26 cellular contexts compared by ENCODE assay signal in genomic region chrX:110667706-110668105, GRCh38.
DNase-seq lines count a peak whose midpoint lies in the region; TF ChIP-seq lines count a peak whose summit lies in the region.
"Had no signal": no experiment of that assay in that cellular context is flagged by ENCODE, and none has a peak within 500 bp of the region (broad histone marks: within the 10 kb centered on the region; RNA-seq: fewer than 3 reads in every experiment).

No MANE protein-coding gene starts in this region.

- no peak overlapping the region for H3K56ac ChIP-seq in H9 (ENCODE audit: insufficient read length, low read depth, low read length)

- H3K23me2 ChIP-seq in H9 (ENCODE audit: insufficient read length, low read depth, low read length, poor library complexity, severe bottlenecking), result no peaks in the 10 kb centered on the region

- H3K27ac Mint-ChIP-seq in H9 (peak overlapping the region; percentile 97 to 99 (median 98)), type B pancreatic cell (peak overlapping the region; percentile 76)
- H3K27ac Mint-ChIP-seq: activated CD8-positive, alpha-beta T cell treated with anti-CD3 and anti-CD28 coated beads for 36 hours; HFFc6; IgD-negative memory B cell had no signal

- TF ChIP-seq CTCF in H9 (conservative IDR thresholded peaks at IDR 0.05), result no peak
- no peak for TF ChIP-seq CTCF in type B pancreatic cell (conservative IDR thresholded peaks at IDR 0.05)
- no peak for TF ChIP-seq CTCF in GM13977 (IDR thresholded peaks at IDR 0.05; ENCODE audit: extremely low read depth, insufficient read depth, missing control alignments)

- no peak overlapping the region for H2BK15ac ChIP-seq in H9 (ENCODE audit: low read depth, low read length)

- H3K79me1 ChIP-seq in H9 (ENCODE audit: insufficient read depth, low read depth, low read length, poor library complexity, severe bottlenecking), result no peaks in the 10 kb centered on the region

- no peak overlapping the region for H2AFZ ChIP-seq in H9 (ENCODE audit: low read length)

- peak overlapping the region; percentile 40 for H3K27ac ChIP-seq in H9 (ENCODE audit: insufficient read length, low read depth, low read length)
- H3K27ac ChIP-seq: dorsolateral prefrontal cortex had no signal

- no peak overlapping the region for H2AK5ac ChIP-seq in H9 (ENCODE audit: insufficient read length, low read length)

- H3K9ac ChIP-seq in H9 (ENCODE audit: extremely low read depth, insufficient read length, low read length), result no peak overlapping the region

- H3K9me3 Mint-ChIP-seq in H9 (no peaks in the 10 kb centered on the region), type B pancreatic cell (no peaks in the 10 kb centered on the region)
- H3K9me3 Mint-ChIP-seq: activated CD8-positive, alpha-beta T cell treated with anti-CD3 and anti-CD28 coated beads for 36 hours; HFFc6 had no signal

- H4K20me1 ChIP-seq in H9 (ENCODE audit: control insufficient read depth, insufficient read depth, insufficient read length), result no peaks in the 10 kb centered on the region

- in situ Hi-C loops in GM13977 (cut with MboI; ENCODE audit: low pct_unique_long_range_greater_than_20kb, low sequenced_read_pairs, unreplicated experiment), result no loop called here

- H3K9me3 ChIP-seq in H9 (ENCODE audit: control insufficient read depth, low read depth, low read length), result no peaks in the 10 kb centered on the region

- H3K23ac ChIP-seq in H9 (ENCODE audit: insufficient read length, low read depth, low read length), result no peak overlapping the region

- WGBS in H9 (ENCODE audit: extremely low coverage, insufficient read length, low lambda C conversion rate), result no CpG with 5 or more reads among the region's 6 CpGs

- H3K4me3 Mint-ChIP-seq in H9, result peak overlapping the region in 1 of 2 experiments; percentile 49; a peak in 1 of 5 replicates
- peak overlapping the region; percentile 44 for H3K4me3 Mint-ChIP-seq in type B pancreatic cell
- H3K4me3 Mint-ChIP-seq: activated CD8-positive, alpha-beta T cell treated with anti-CD3 and anti-CD28 coated beads for 36 hours; central memory CD8-positive, alpha-beta T cell; HFFc6; IgD-negative memory B cell had no signal

- H4K5ac ChIP-seq in H9 (ENCODE audit: insufficient read length, low read depth, low read length), result peak overlapping the region; percentile 45

- no peak overlapping the region for H2BK5ac ChIP-seq in H9 (ENCODE audit: insufficient read length, low read length)

- H2BK12ac ChIP-seq in H9 (ENCODE audit: insufficient read length, low read depth, low read length), result no peak overlapping the region

- DNase-seq in H9 (peak; percentile 88), astrocyte of the hippocampus (ENCODE audit: low read depth, low spot score) (peak; percentile 25), islet precursor cell (peak; percentile 83), type B pancreatic cell (ENCODE audit: extremely low spot score, unreplicated experiment) (no peak), GM13977 (ENCODE audit: low spot score) (no peak), HuH-7.5 (ENCODE audit: low spot score) (no peak), NCI-H1436 (lab: John Stamatoyannopoulos, UW) (no peak)
- DNase-seq: activated CD8-positive, alpha-beta T cell treated with anti-CD3 and anti-CD28 coated beads for 36 hours; activated naive CD4-positive, alpha-beta T cell treated with Interleukin-2 at 50 U/mL for 16 hours; activated T-cell treated with anti-CD3 and anti-CD28 coated beads, Interleukin-2, amount 50 U/mL, for 1 hour; DND-41; dorsolateral prefrontal cortex; foreskin melanocyte; HFFc6; hypothalamus; left ventricle myocardium superior; NCI-H1417 treated with DMSO at 0.1 percent for 48 hours; NCI-H774; occipital lobe; OCI-M1; retina; SHP77 treated with DMSO at 0.1 percent for 48 hours; T-helper 1 cell; trophoblast cell had no signal

- H3T11ph ChIP-seq in H9 (ENCODE audit: low read length), result peak overlapping the region; percentile 86

- H3K4me1 Mint-ChIP-seq in H9 (peaks cover 21 to 25% of the 10 kb centered on the region in 2 experiments), type B pancreatic cell (ENCODE audit: unreplicated experiment) (peaks cover 4% of the 10 kb centered on the region)
- H3K4me1 Mint-ChIP-seq: central memory CD8-positive, alpha-beta T cell had no signal

- H4K8ac ChIP-seq in H9 (replicated peaks; ENCODE audit: insufficient read length, low read depth, low read length), result no peak overlapping the region

- H3K4ac ChIP-seq in H9 (ENCODE audit: low read depth, low read length), result no peak overlapping the region; the same call in 1 of the 2 replicates

- H2BK20ac ChIP-seq in H9 (ENCODE audit: low read depth, low read length, poor library complexity, severe bottlenecking), result peak overlapping the region; percentile 97

- peaks cover 4% of the 10 kb centered on the region; the same call in 1 of the 2 replicates for H3K4me1 ChIP-seq in H9 (ENCODE audit: insufficient read depth, low read length)

- peaks cover 0 to 5% (median 3%) of the 10 kb centered on the region in 3 experiments; a peak in 5 of 7 replicates for H3K36me3 Mint-ChIP-seq in H9 (ENCODE audit: insufficient read depth in 1 of 3, low read depth in 3 of 3)
- no peaks in the 10 kb centered on the region for H3K36me3 Mint-ChIP-seq in type B pancreatic cell
- H3K36me3 Mint-ChIP-seq: IgD-negative memory B cell had no signal

- no peak overlapping the region for H4K91ac ChIP-seq in H9 (ENCODE audit: insufficient read length, low read depth, low read length)

- H3K27me3 ChIP-seq in H9 (ENCODE audit: insufficient read depth, low read length), result no peaks in the 10 kb centered on the region

- peak overlapping the region; percentile 33; the same call in 1 of the 2 replicates for H3K14ac ChIP-seq in H9 (ENCODE audit: insufficient read depth, low read length)

- H2BK120ac ChIP-seq in H9 (ENCODE audit: low read depth, low read length, poor library complexity, severe bottlenecking), result no peak overlapping the region

- peak overlapping the region; percentile 21 for H3K18ac ChIP-seq in H9 (ENCODE audit: insufficient read length, low read depth, low read length)

- H3K27me3 Mint-ChIP-seq in H9 (ENCODE audit: low read depth) (no peaks in the 10 kb centered on the region), type B pancreatic cell (peaks cover 3% of the 10 kb centered on the region)
- H3K27me3 Mint-ChIP-seq: activated CD8-positive, alpha-beta T cell treated with anti-CD3 and anti-CD28 coated beads for 36 hours; central memory CD8-positive, alpha-beta T cell; IgD-negative memory B cell had no signal

- H3K79me2 ChIP-seq in H9 (ENCODE audit: insufficient read depth, low read length), result no peaks in the 10 kb centered on the region

- no peak overlapping the region for H3K4me2 ChIP-seq in H9 (ENCODE audit: insufficient read depth, insufficient read length, low read length)

Comparison
In these comparisons a context has a peak if more than half of its experiments do, and no peak if none do; other contexts are left out.
1. DNase-seq: peak in H9 (single experiment), astrocyte of the hippocampus (single experiment) and islet precursor cell (single experiment); none in type B pancreatic cell (single experiment), GM13977 (single experiment), HuH-7.5 (single experiment) and NCI-H1436 (single experiment).